ENCODE assay signal across 21 cellular contexts in the genomic region with DNA sequence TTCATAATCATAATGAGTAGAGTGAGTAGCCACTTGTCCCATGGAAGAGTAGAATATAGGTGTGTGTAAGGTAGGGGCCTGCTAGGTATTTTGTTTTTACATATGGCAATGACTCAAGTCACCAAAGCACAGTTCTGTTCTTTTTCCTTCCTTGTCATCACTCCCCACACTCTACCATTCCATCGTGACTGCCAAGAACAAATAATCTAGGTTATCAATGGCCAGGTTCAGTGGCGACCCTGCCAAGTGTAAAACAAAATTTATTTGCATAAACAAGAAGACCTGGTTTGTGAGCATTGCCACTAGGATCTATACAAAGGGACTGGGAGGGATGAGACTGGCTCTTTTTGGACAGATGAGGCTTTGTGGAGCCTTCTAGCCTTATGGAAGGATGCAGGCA. TPM values are rescaled to one million over a fixed set of nuclear protein-coding genes. Genes with fewer than 3 reads are reported as not detected.
"Had no signal": no experiment of that assay in that cellular context is flagged by ENCODE, and none has a peak within 500 bp of the region (broad histone marks: within the 10 kb centered on the region; RNA-seq: fewer than 3 reads in every experiment).

No MANE protein-coding gene starts in this region.

- H3K36me3 Mint-ChIP-seq: immature natural killer cell; naive thymus-derived CD4-positive, alpha-beta T cell had no signal

- ATAC-seq: gastroesophageal sphincter; naive thymus-derived CD4-positive, alpha-beta T cell had no signal

- H3K4me1 ChIP-seq: gastroesophageal sphincter, left lung had no signal

- H3K4me3 ChIP-seq: esophagus squamous epithelium, gastroesophageal sphincter, left lung, lung, sigmoid colon, skin epidermis, testis, tibial nerve had no signal

- H3K27ac Mint-ChIP-seq: immature natural killer cell; naive thymus-derived CD4-positive, alpha-beta T cell; nephron progenitor cell; stimulated activated naive CD8-positive, alpha-beta T cell treated with anti-CD3 and anti-CD28 coated beads, Interleukin-15, Interleukin-2, amounts not matched to agents 100 ng/mL and 50 ng/mL, for 24 hours had no signal

- DNase-seq: effector memory CD4-positive, alpha-beta T cell; esophagus squamous epithelium; glutamatergic neuron; immature natural killer cell; left lung; mesendoderm; naive thymus-derived CD4-positive, alpha-beta T cell; nephron progenitor cell; sigmoid colon; stimulated activated CD4-positive, alpha-beta T cell treated with anti-CD3 and anti-CD28 coated beads, Interleukin-12 subunit alpha, Interleukin-12 subunit beta, amount 100 ng/mL, for 4 hours; stimulated activated CD4-positive, alpha-beta T cell treated with anti-CD3 and anti-CD28 coated beads, Interleukin-2, amount 100 ng/mL, for 48 hours; testis had no signal

- H3K27me3 ChIP-seq: esophagus squamous epithelium, gastroesophageal sphincter, left lung, sigmoid colon, testis, tibial nerve had no signal

- H3K36me3 ChIP-seq: esophagus squamous epithelium, gastroesophageal sphincter, left lung, sigmoid colon, tibial nerve had no signal

- H3K9me3 Mint-ChIP-seq: central memory CD8-positive, alpha-beta T cell; immature natural killer cell; nephron progenitor cell; stimulated activated naive CD8-positive, alpha-beta T cell treated with anti-CD3 and anti-CD28 coated beads, Interleukin-15, Interleukin-2, amounts not matched to agents 100 ng/mL and 50 ng/mL, for 24 hours had no signal

- H3K9me3 ChIP-seq: esophagus squamous epithelium, gastroesophageal sphincter, left lung, sigmoid colon, testis, tibial nerve had no signal

- H3K4me1 Mint-ChIP-seq: central memory CD8-positive, alpha-beta T cell had no signal

- FAIRE-seq: keratinocyte had no signal

- H3K27me3 Mint-ChIP-seq: stimulated activated naive CD8-positive, alpha-beta T cell treated with anti-CD3 and anti-CD28 coated beads, Interleukin-15, Interleukin-2, amounts not matched to agents 100 ng/mL and 50 ng/mL, for 24 hours had no signal

- H3K4me3 Mint-ChIP-seq: central memory CD8-positive, alpha-beta T cell; immature natural killer cell; naive thymus-derived CD4-positive, alpha-beta T cell; nephron progenitor cell; stimulated activated naive CD8-positive, alpha-beta T cell treated with anti-CD3 and anti-CD28 coated beads, Interleukin-15, Interleukin-2, amounts not matched to agents 100 ng/mL and 50 ng/mL, for 24 hours had no signal

- H3K27ac ChIP-seq: epithelial cell of prostate, esophagus squamous epithelium, gastroesophageal sphincter, left lung, sigmoid colon, skin epidermis, testis, tibial nerve had no signal

RNA-seq across cellular contexts. Expression of gene RANBP3L, which starts 55.2 kb away (rescaled TPM):
- total RNA-seq: naive thymus-derived CD4-positive, alpha-beta T cell; pulmonary artery endothelial cell had no signal
- polyA plus RNA-seq: immature natural killer cell; keratinocyte; naive thymus-derived CD4-positive, alpha-beta T cell had no signal
